Comparison of ENCODE assay signal across 19 cellular contexts in genomic region chr11:12237381-12237784, GRCh38.
DNase-seq lines count a peak whose midpoint lies in the region; ATAC-seq and TF ChIP-seq lines count a peak whose summit lies in the region.
"Had no signal": no experiment of that assay in that cellular context is flagged by ENCODE, and none has a peak within 500 bp of the region (broad histone marks: within the 10 kb centered on the region; RNA-seq: fewer than 3 reads in every experiment).

No MANE protein-coding gene starts in this region.

- H3K27ac Mint-ChIP-seq in HFFc6 (peak overlapping the region; percentile 97), glutamatergic neuron (ENCODE audit: unreplicated experiment) (no peak overlapping the region)
- H3K27ac Mint-ChIP-seq in activated naive CD4-positive, alpha-beta T cell treated with anti-CD3 and anti-CD28 coated beads, Interleukin-2, amount 50 U/mL, for 72 hours, result peak overlapping the region in 1 of 2 donors; percentile 95
- H3K27ac Mint-ChIP-seq: activated B cell treated with CpG ODN at 0.5 μM for 24 hours, memory B cell had no signal

- intact Hi-C loops in lower lobe of right lung (cut with DNase I), result no loop called here
- intact Hi-C loops in tibial artery (cut with DNase I; ENCODE audit: low total_unique reads), result loop anchor here (10.0 kb wide), 1 partner anchor 73 kb away; no protein-coding TSS in a partner anchor

- no peak overlapping the region for H3K4me3 ChIP-seq in coronary artery
- H3K4me3 ChIP-seq in lower lobe of right lung, result no peak overlapping the region
- no peak overlapping the region for H3K4me3 ChIP-seq in tibial artery
- H3K4me3 ChIP-seq: MG63 had no signal

- H3K9me3 ChIP-seq in lower lobe of right lung (no peaks in the 10 kb centered on the region), tibial artery (no peaks in the 10 kb centered on the region)
- H3K9me3 ChIP-seq: BE2C, MG63 had no signal

- H3K36me3 Mint-ChIP-seq in HFFc6 (ENCODE audit: low read depth) (peaks cover 65% of the 10 kb centered on the region), glutamatergic neuron (ENCODE audit: unreplicated experiment) (no peaks in the 10 kb centered on the region)
- H3K36me3 Mint-ChIP-seq in activated naive CD4-positive, alpha-beta T cell treated with anti-CD3 and anti-CD28 coated beads, Interleukin-2, amount 50 U/mL, for 72 hours, result peaks cover 19 to 65% of the 10 kb centered on the region in 2 donors
- H3K36me3 Mint-ChIP-seq: memory B cell had no signal

- H3K27me3 ChIP-seq in lower lobe of right lung (ENCODE audit: low read depth) (no peaks in the 10 kb centered on the region), tibial artery (no peaks in the 10 kb centered on the region)
- H3K27me3 ChIP-seq: BE2C, MG63 had no signal

- peak in 1 of 2 donors; percentile 12 for ATAC-seq in lower lobe of right lung
- ATAC-seq in activated naive CD4-positive, alpha-beta T cell treated with anti-CD3 and anti-CD28 coated beads, Interleukin-2, amount 50 U/mL, for 72 hours, result no peak
- ATAC-seq: stimulated activated naive CD8-positive, alpha-beta T cell treated with anti-CD3 and anti-CD28 coated beads, Interleukin-15, Interleukin-2, amounts not matched to agents 100 U/mL and 50 U/mL, for 24 hours had no signal

- TF ChIP-seq CTCF in HFFc6 (IDR thresholded peaks at IDR 0.05) (no peak), coronary artery (IDR thresholded peaks at IDR 0.05) (no peak), lower lobe of right lung (IDR thresholded peaks at IDR 0.05) (no peak), tibial artery (IDR thresholded peaks at IDR 0.05) (no peak), glutamatergic neuron (IDR thresholded peaks at IDR 0.05; ENCODE audit: partially characterized antibody, unreplicated experiment) (no peak)

- peaks cover 34% of the 10 kb centered on the region for H3K4me1 ChIP-seq in lower lobe of right lung
- peaks cover 6 to 89% (median 54%) of the 10 kb centered on the region in 4 donors for H3K4me1 ChIP-seq in tibial artery
- H3K4me1 ChIP-seq: BE2C had no signal

- DNase-seq in HFFc6 (no peak), coronary artery (ENCODE audit: low spot score) (no peak), lower lobe of right lung (no peak), tibial artery (no peak), glutamatergic neuron (no peak), NCI-H1436 treated with DMSO at 0.1 percent for 48 hours (lab: John Stamatoyannopoulos, UW) (no peak)
- DNase-seq in activated naive CD4-positive, alpha-beta T cell treated with anti-CD3 and anti-CD28 coated beads, Interleukin-2, amount 50 U/mL, for 72 hours (ENCODE audit: low spot score in 2 of 2), result no peak
- DNase-seq: activated B cell treated with CpG ODN at 0.5 μM for 24 hours; activated gamma-delta T cell treated with Interleukin-2 at 50 U/mL for 16 hours; BE2C; cortex of kidney; DMS 273 treated with DMSO at 0.1 percent for 48 hours; MG63; NCI-H1694 treated with DMSO at 0.1 percent for 48 hours; NCI-H446; retina; SHP77 treated with DMSO at 0.1 percent for 48 hours; stimulated activated naive CD8-positive, alpha-beta T cell treated with anti-CD3 and anti-CD28 coated beads, Interleukin-15, Interleukin-2, amounts not matched to agents 100 U/mL and 50 U/mL, for 24 hours had no signal

- H3K9me3 Mint-ChIP-seq in HFFc6 (no peaks in the 10 kb centered on the region), glutamatergic neuron (ENCODE audit: unreplicated experiment) (no peaks in the 10 kb centered on the region)
- peaks cover 0 to 6% of the 10 kb centered on the region in 2 donors for H3K9me3 Mint-ChIP-seq in activated naive CD4-positive, alpha-beta T cell treated with anti-CD3 and anti-CD28 coated beads, Interleukin-2, amount 50 U/mL, for 72 hours
- H3K9me3 Mint-ChIP-seq: activated B cell treated with CpG ODN at 0.5 μM for 24 hours, memory B cell had no signal

- peak overlapping the region; percentile 83 to 93 for H3K27ac ChIP-seq in coronary artery
- peak overlapping the region; percentile 54 for H3K27ac ChIP-seq in lower lobe of right lung
- peak overlapping the region; percentile 77 to 86 for H3K27ac ChIP-seq in tibial artery

- H3K4me3 Mint-ChIP-seq in HFFc6 (no peak overlapping the region), glutamatergic neuron (ENCODE audit: unreplicated experiment) (no peak overlapping the region)
- H3K4me3 Mint-ChIP-seq: activated B cell treated with CpG ODN at 0.5 μM for 24 hours, memory B cell had no signal

- H3K4me1 Mint-ChIP-seq in HFFc6 (ENCODE audit: low read depth), result peaks cover 69% of the 10 kb centered on the region
- H3K4me1 Mint-ChIP-seq in glutamatergic neuron (ENCODE audit: low read depth, unreplicated experiment), result peaks cover 13% of the 10 kb centered on the region
- H3K4me1 Mint-ChIP-seq: memory B cell had no signal

- peaks cover 21% of the 10 kb centered on the region for H3K36me3 ChIP-seq in lower lobe of right lung
- peaks cover 43 to 50% (median 46%) of the 10 kb centered on the region in 3 donors for H3K36me3 ChIP-seq in tibial artery
- H3K36me3 ChIP-seq: BE2C had no signal

- H3K27me3 Mint-ChIP-seq in HFFc6 (ENCODE audit: insufficient read depth) (peaks cover 12% of the 10 kb centered on the region), glutamatergic neuron (ENCODE audit: unreplicated experiment) (peaks cover 6% of the 10 kb centered on the region)
